In genomic region chr17:82458885-82459424, GRCh38 we compare ENCODE assay signal across 8 cellular contexts. TPM values are rescaled to one million over a fixed set of nuclear protein-coding genes. Genes with fewer than 3 reads are reported as not detected.
DNase-seq lines count a peak whose midpoint lies in the region; ATAC-seq and TF ChIP-seq lines count a peak whose summit lies in the region.

No MANE protein-coding gene starts in this region.

- H3F3A ChIP-seq in GM23338 (replicated peaks; ENCODE audit: low read depth) = peaks cover 18% of the 10 kb centered on the region; the same call in 1 of the 2 replicates

- no peaks in the 10 kb centered on the region for H3K27me3 ChIP-seq in GM23338 (ENCODE audit: insufficient read depth)
- H3K27me3 ChIP-seq in SJSA1 (replicated peaks) = no peaks in the 10 kb centered on the region

- H3K4me1 Mint-ChIP-seq in GM23338 = peaks cover 11% of the 10 kb centered on the region
- peaks cover 31 to 37% of the 10 kb centered on the region in 2 donors for H3K4me1 Mint-ChIP-seq in effector memory CD8-positive, alpha-beta T cell (ENCODE audit: low read depth in 2 of 2)

- peak overlapping the region; percentile 86; the same call in 1 of the 2 replicates for H3K27ac Mint-ChIP-seq in GM23338
- peak overlapping the region; percentile 90 to 96 for H3K27ac Mint-ChIP-seq in effector memory CD8-positive, alpha-beta T cell

- H3K36me3 ChIP-seq in GM23338 (ENCODE audit: insufficient read depth) (peaks cover under 1% of the 10 kb centered on the region; the same call in 1 of the 2 replicates), SJSA1 (peaks cover 40% of the 10 kb centered on the region), mucosa of descending colon (ENCODE audit: low read depth) (no peaks in the 10 kb centered on the region)

- H3K4me1 ChIP-seq in GM23338 (ENCODE audit: insufficient read depth) (peaks cover 6% of the 10 kb centered on the region), SJSA1 (replicated peaks) (peaks cover 14% of the 10 kb centered on the region), mucosa of descending colon (ENCODE audit: low read depth) (peaks cover 15% of the 10 kb centered on the region)

- peak overlapping the region; percentile 84 for H3K4me2 ChIP-seq in GM23338

- no peaks in the 10 kb centered on the region for H3K9me3 ChIP-seq in SJSA1 (replicated peaks)
- no peaks in the 10 kb centered on the region for H3K9me3 ChIP-seq in mucosa of descending colon

- H3K27ac ChIP-seq in GM23338 (ENCODE audit: low read depth) = no peak overlapping the region
- peak overlapping the region; percentile 98 for H3K27ac ChIP-seq in SJSA1

- no peak for TF ChIP-seq CTCF in GM23338 (conservative IDR thresholded peaks at IDR 0.05; ENCODE audit: low read depth in 2 of 2)
- TF ChIP-seq CTCF in mucosa of descending colon (IDR thresholded peaks at IDR 0.05) = no peak

- H2AFZ ChIP-seq in GM23338 = peak overlapping the region; percentile 89

- H4K20me1 ChIP-seq in GM23338 (replicated peaks; ENCODE audit: insufficient read depth) = peaks cover 6% of the 10 kb centered on the region

- H3K79me2 ChIP-seq in GM23338 (replicated peaks; ENCODE audit: insufficient read depth) = peaks cover 10% of the 10 kb centered on the region

- intact Hi-C loops in mucosa of descending colon (cut with DNase I, micrococcal nuclease) = no loop called here

- DNase-seq in Daoy (ENCODE audit: low read depth) (peak; percentile 49), GM23338 (ENCODE audit: low spot score) (peak; percentile 52), SJSA1 (ENCODE audit: low read depth in 1 of 2, low spot score in 2 of 2) (peak in 1 of 2 experiments; percentile 59), mucosa of descending colon (peak in 2 of 3 donors; percentile 40 to 75), HuH-7 (ENCODE audit: low spot score) (no peak)
- peak; percentile 32 to 41 (median 37) for DNase-seq in effector memory CD8-positive, alpha-beta T cell
- DNase-seq in stimulated activated naive CD4-positive, alpha-beta T cell treated with Interleukin-2 at 50 U/mL for 16 hours (lab: John Stamatoyannopoulos, UW) = no peak

- H3K4me3 Mint-ChIP-seq in GM23338 = peak overlapping the region; percentile 96
- peak overlapping the region; percentile 91 to 92 for H3K4me3 Mint-ChIP-seq in effector memory CD8-positive, alpha-beta T cell

- peaks cover 9% of the 10 kb centered on the region for H3K27me3 Mint-ChIP-seq in GM23338 (ENCODE audit: insufficient read depth, low read depth, poor library complexity)
- H3K27me3 Mint-ChIP-seq in effector memory CD8-positive, alpha-beta T cell = no peaks in the 10 kb centered on the region

- peaks cover 39% of the 10 kb centered on the region for H3K36me3 Mint-ChIP-seq in GM23338 (ENCODE audit: low read depth)
- peaks cover 56% of the 10 kb centered on the region for H3K36me3 Mint-ChIP-seq in effector memory CD8-positive, alpha-beta T cell (ENCODE audit: insufficient read depth)

- peak overlapping the region; percentile 93 for H3K4me3 ChIP-seq in GM23338
- H3K4me3 ChIP-seq in SJSA1 = peak overlapping the region; percentile 81
- peak overlapping the region; percentile 88 for H3K4me3 ChIP-seq in mucosa of descending colon

- ATAC-seq in GM23338 (peak; percentile 19), mucosa of descending colon (peak; percentile 6), HG03342 (IDR thresholded peaks at IDR 0.05; ENCODE audit: unreplicated experiment) (no peak)
- peak; percentile 3 for ATAC-seq in effector memory CD8-positive, alpha-beta T cell (replicated peaks)

- no peaks in the 10 kb centered on the region; the same call in 1 of the 2 replicates for H3K9me2 ChIP-seq in GM23338 (ENCODE audit: insufficient read depth)

- H3K9me3 Mint-ChIP-seq in GM23338 = peaks cover 12% of the 10 kb centered on the region
- no peaks in the 10 kb centered on the region for H3K9me3 Mint-ChIP-seq in effector memory CD8-positive, alpha-beta T cell

TF ChIP-seq in GM23338, 12 proteins besides CTCF, POLR2A, EP300 and RAD21 (continues in another document):
- TF ChIP-seq ZNF114 (CRISPR knock-in tag; IDR thresholded peaks at IDR 0.05) (no peak), POLR2AphosphoS5 (IDR thresholded peaks at IDR 0.05; ENCODE audit: low read depth) (no peak), CREB1 (CRISPR knock-in tag; IDR thresholded peaks at IDR 0.05; ENCODE audit: low read depth) (no peak), NANOG (IDR thresholded peaks at IDR 0.05; ENCODE audit: borderline replicate concordance) (no peak), EZH2 (IDR thresholded peaks at IDR 0.05; ENCODE audit: low read depth, unreplicated experiment) (no peak), STAT1 (IDR thresholded peaks at IDR 0.05; ENCODE audit: unreplicated experiment) (no peak), ZNF331 (CRISPR knock-in tag; IDR thresholded peaks at IDR 0.05; ENCODE audit: low read depth) (no peak)
- TF ChIP-seq, protein P1, sequence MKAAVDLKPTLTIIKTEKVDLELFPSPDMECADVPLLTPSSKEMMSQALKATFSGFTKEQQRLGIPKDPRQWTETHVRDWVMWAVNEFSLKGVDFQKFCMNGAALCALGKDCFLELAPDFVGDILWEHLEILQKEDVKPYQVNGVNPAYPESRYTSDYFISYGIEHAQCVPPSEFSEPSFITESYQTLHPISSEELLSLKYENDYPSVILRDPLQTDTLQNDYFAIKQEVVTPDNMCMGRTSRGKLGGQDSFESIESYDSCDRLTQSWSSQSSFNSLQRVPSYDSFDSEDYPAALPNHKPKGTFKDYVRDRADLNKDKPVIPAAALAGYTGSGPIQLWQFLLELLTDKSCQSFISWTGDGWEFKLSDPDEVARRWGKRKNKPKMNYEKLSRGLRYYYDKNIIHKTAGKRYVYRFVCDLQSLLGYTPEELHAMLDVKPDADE (IDR thresholded peaks at IDR 0.05) = no peak
- TF ChIP-seq, protein P2, sequence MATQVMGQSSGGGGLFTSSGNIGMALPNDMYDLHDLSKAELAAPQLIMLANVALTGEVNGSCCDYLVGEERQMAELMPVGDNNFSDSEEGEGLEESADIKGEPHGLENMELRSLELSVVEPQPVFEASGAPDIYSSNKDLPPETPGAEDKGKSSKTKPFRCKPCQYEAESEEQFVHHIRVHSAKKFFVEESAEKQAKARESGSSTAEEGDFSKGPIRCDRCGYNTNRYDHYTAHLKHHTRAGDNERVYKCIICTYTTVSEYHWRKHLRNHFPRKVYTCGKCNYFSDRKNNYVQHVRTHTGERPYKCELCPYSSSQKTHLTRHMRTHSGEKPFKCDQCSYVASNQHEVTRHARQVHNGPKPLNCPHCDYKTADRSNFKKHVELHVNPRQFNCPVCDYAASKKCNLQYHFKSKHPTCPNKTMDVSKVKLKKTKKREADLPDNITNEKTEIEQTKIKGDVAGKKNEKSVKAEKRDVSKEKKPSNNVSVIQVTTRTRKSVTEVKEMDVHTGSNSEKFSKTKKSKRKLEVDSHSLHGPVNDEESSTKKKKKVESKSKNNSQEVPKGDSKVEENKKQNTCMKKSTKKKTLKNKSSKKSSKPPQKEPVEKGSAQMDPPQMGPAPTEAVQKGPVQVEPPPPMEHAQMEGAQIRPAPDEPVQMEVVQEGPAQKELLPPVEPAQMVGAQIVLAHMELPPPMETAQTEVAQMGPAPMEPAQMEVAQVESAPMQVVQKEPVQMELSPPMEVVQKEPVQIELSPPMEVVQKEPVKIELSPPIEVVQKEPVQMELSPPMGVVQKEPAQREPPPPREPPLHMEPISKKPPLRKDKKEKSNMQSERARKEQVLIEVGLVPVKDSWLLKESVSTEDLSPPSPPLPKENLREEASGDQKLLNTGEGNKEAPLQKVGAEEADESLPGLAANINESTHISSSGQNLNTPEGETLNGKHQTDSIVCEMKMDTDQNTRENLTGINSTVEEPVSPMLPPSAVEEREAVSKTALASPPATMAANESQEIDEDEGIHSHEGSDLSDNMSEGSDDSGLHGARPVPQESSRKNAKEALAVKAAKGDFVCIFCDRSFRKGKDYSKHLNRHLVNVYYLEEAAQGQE (IDR thresholded peaks at IDR 0.05; ENCODE audit: unreplicated experiment) = no peak

RNA-seq across cellular contexts. Expression of gene NARF, which starts 0.4 kb away (rescaled TPM):
- total RNA-seq in Daoy (2014; rRNA removed; shearing (Covaris generic)) = 42.3 and 59.4 TPM in 2 replicates
- 66.1 and 83.8 TPM in 2 replicates for total RNA-seq in GM23338 (2014; rRNA removed; shearing (Covaris generic))
- polyA plus RNA-seq in GM23338 (2016; fragmentation: Nextera tagmentation; extraction: Ambion mirVana) = 67.1 and 69.5 TPM in 2 replicates
- 41.6 and 58.5 TPM in 2 replicates for total RNA-seq in SJSA1 (2014; rRNA removed; shearing (Covaris generic))
- total RNA-seq in mucosa of descending colon = 10 to 100 TPM; 49.7 to 56.0 (median 55.9) TPM

RNA-seq across cellular contexts. Expression of gene CYBC1, which starts 8.4 kb away (rescaled TPM):
- 26.3 and 59.3 TPM in 2 replicates for total RNA-seq in Daoy (2014; rRNA removed; shearing (Covaris generic))
- total RNA-seq in GM23338 (2014; rRNA removed; shearing (Covaris generic)) = 61.2 and 72.4 TPM in 2 replicates
- 22.5 and 24.7 TPM in 2 replicates for polyA plus RNA-seq in GM23338 (2016; fragmentation: Nextera tagmentation; extraction: Ambion mirVana)
- total RNA-seq in SJSA1 (2014; rRNA removed; shearing (Covaris generic)) = 71.4 and 106 TPM in 2 replicates
- total RNA-seq in mucosa of descending colon = 10 to 100 TPM; 79.2 to 90.5 (median 81.0) TPM

RNA-seq across cellular contexts. Expression of gene OGFOD3, which starts 40.6 kb away (rescaled TPM):
- total RNA-seq in Daoy (2014; rRNA removed; shearing (Covaris generic)) = 38.6 and 39.8 TPM in 2 replicates
- total RNA-seq in GM23338 (2014; rRNA removed; shearing (Covaris generic)) = 24.6 and 30.8 TPM in 2 replicates
- 9.6 and 10.6 TPM in 2 replicates for polyA plus RNA-seq in GM23338 (2016; fragmentation: Nextera tagmentation; extraction: Ambion mirVana)
- total RNA-seq in SJSA1 (2014; rRNA removed; shearing (Covaris generic)) = 87.6 and 105 TPM in 2 replicates
- total RNA-seq in mucosa of descending colon = 10 to 100 TPM; 26.2 to 28.8 (median 26.2) TPM

RNA-seq across cellular contexts. Expression of gene HEXD, which starts 40.8 kb away (rescaled TPM):
- 4.9 and 9.4 TPM in 2 replicates for total RNA-seq in Daoy (2014; rRNA removed; shearing (Covaris generic))
- 23.1 and 31.1 TPM in 2 replicates for total RNA-seq in GM23338 (2014; rRNA removed; shearing (Covaris generic))
- polyA plus RNA-seq in GM23338 (2016; fragmentation: Nextera tagmentation; extraction: Ambion mirVana) = 11.0 and 11.9 TPM in 2 replicates
- total RNA-seq in SJSA1 (2014; rRNA removed; shearing (Covaris generic)) = 16.3 and 21.7 TPM in 2 replicates
- total RNA-seq in mucosa of descending colon = 10 to 100 TPM; 25.3 to 54.6 (median 42.1) TPM

Comparison
In these comparisons a context has a peak if more than half of its experiments do, and no peak if none do; other contexts are left out.
1. DNase-seq: peak in Daoy (single experiment), GM23338 (single experiment), effector memory CD8-positive, alpha-beta T cell (3 of 3) and mucosa of descending colon (2 of 3); none in HuH-7 (single experiment) and stimulated activated naive CD4-positive, alpha-beta T cell treated with Interleukin-2 at 50 U/mL for 16 hours (single experiment).
2. Peak in every context shown above with its lines, with median percentiles within 50 percentile points of each other: H3K4me3 ChIP-seq.